8 cellular contexts compared by ENCODE assay signal in genomic region chr17:42387663-42388380, GRCh38. TPM values are rescaled to one million over a fixed set of nuclear protein-coding genes. Genes with fewer than 3 reads are reported as not detected.
DNase-seq lines count a peak whose midpoint lies in the region; ATAC-seq and TF ChIP-seq lines count a peak whose summit lies in the region.

No MANE protein-coding gene starts in this region.

- H3K4me1 ChIP-seq in cardiac muscle cell (ENCODE audit: low read depth): peaks cover 8% of the 10 kb centered on the region

- peak overlapping the region; percentile 97 for H3K4me3 Mint-ChIP-seq in activated naive CD4-positive, alpha-beta T cell treated with anti-CD3 and anti-CD28 coated beads for 36 hours
- H3K4me3 Mint-ChIP-seq in progenitor cell of endocrine pancreas (ENCODE audit: low read depth): peak overlapping the region; percentile 93

- peak overlapping the region; percentile 100 for H3K27ac Mint-ChIP-seq in activated naive CD4-positive, alpha-beta T cell treated with anti-CD3 and anti-CD28 coated beads for 36 hours
- peak overlapping the region; percentile 97 for H3K27ac Mint-ChIP-seq in progenitor cell of endocrine pancreas

- TF ChIP-seq CTCF in cardiac muscle cell (IDR thresholded peaks at IDR 0.05; ENCODE audit: low read depth, low read length) (no peak), progenitor cell of endocrine pancreas (IDR thresholded peaks at IDR 0.05; ENCODE audit: unreplicated experiment) (no peak)

- H3K4me1 Mint-ChIP-seq in activated naive CD4-positive, alpha-beta T cell treated with anti-CD3 and anti-CD28 coated beads for 36 hours (ENCODE audit: low read depth): peaks cover 52% of the 10 kb centered on the region
- peaks cover 25% of the 10 kb centered on the region for H3K4me1 Mint-ChIP-seq in progenitor cell of endocrine pancreas (ENCODE audit: low read depth)

- H3K9me3 ChIP-seq in cardiac muscle cell (ENCODE audit: low read depth): no peaks in the 10 kb centered on the region

- intact Hi-C loops in activated naive CD4-positive, alpha-beta T cell treated with anti-CD3 and anti-CD28 coated beads for 36 hours (cut with micrococcal nuclease): loop anchor here (1.0 to 2.0 kb wide), 6 partner anchors 9 to 699 kb away; partner anchors contain the start of gene EIF1

- peaks cover 42% of the 10 kb centered on the region for H3K36me3 Mint-ChIP-seq in activated naive CD4-positive, alpha-beta T cell treated with anti-CD3 and anti-CD28 coated beads for 36 hours (ENCODE audit: low read depth)
- H3K36me3 Mint-ChIP-seq in progenitor cell of endocrine pancreas (ENCODE audit: insufficient read depth): no peaks in the 10 kb centered on the region

- peak overlapping the region; percentile 93 for H3K27ac ChIP-seq in cardiac muscle cell

- peak; percentile 50 for DNase-seq in DMS79 treated with DMSO at 0.1 percent for 48 hours (lab: John Stamatoyannopoulos, UW)
- peak; percentile 44 for DNase-seq in NCI-H748 treated with DMSO at 0.1 percent for 48 hours (lab: John Stamatoyannopoulos, UW)
- peak; percentile 65 for DNase-seq in activated naive CD4-positive, alpha-beta T cell treated with anti-CD3 and anti-CD28 coated beads for 36 hours
- DNase-seq in cardiac muscle cell (ENCODE audit: low read depth in 1 of 2, low spot score in 1 of 2): peak; percentile 51 to 61
- peak; percentile 21 for DNase-seq in progenitor cell of endocrine pancreas (ENCODE audit: low spot score, unreplicated experiment)
- DNase-seq in cerebellar nuclear complex (lab: John Stamatoyannopoulos, UW): no peak

- H3K27me3 Mint-ChIP-seq in activated naive CD4-positive, alpha-beta T cell treated with anti-CD3 and anti-CD28 coated beads for 36 hours (ENCODE audit: low read depth): no peaks in the 10 kb centered on the region
- peaks cover 4% of the 10 kb centered on the region for H3K27me3 Mint-ChIP-seq in progenitor cell of endocrine pancreas

- no peaks in the 10 kb centered on the region for H3K9me3 Mint-ChIP-seq in activated naive CD4-positive, alpha-beta T cell treated with anti-CD3 and anti-CD28 coated beads for 36 hours
- H3K9me3 Mint-ChIP-seq in progenitor cell of endocrine pancreas (ENCODE audit: low read depth): no peaks in the 10 kb centered on the region

- H3K36me3 ChIP-seq in cardiac muscle cell: no peaks in the 10 kb centered on the region

- H3K27me3 ChIP-seq in cardiac muscle cell: no peaks in the 10 kb centered on the region

- CTCF ChIA-PET in activated naive CD4-positive, alpha-beta T cell treated with anti-CD3 and anti-CD28 coated beads for 36 hours (lab: Charles Lee): interaction anchor here (0.6 to 4.8 kb wide), 13 partner anchors 9 to 76 kb away, joined by 3 to 59 read pairs (median 6); no protein-coding TSS in a partner anchor

- peak; percentile 15 for ATAC-seq in HG02642 (IDR thresholded peaks at IDR 0.05; ENCODE audit: poor library complexity, unreplicated experiment)
- ATAC-seq in GM21423 (IDR thresholded peaks at IDR 0.05; ENCODE audit: unreplicated experiment): no peak

- H3K4me3 ChIP-seq in cardiac muscle cell: peak overlapping the region; percentile 83

RNA-seq across cellular contexts. Expression of gene STAT3, which starts 0.4 kb away (rescaled TPM):
- 100 to 1,000 TPM; 404 to 408 TPM for total RNA-seq in activated naive CD4-positive, alpha-beta T cell treated with anti-CD3 and anti-CD28 coated beads for 36 hours
- total RNA-seq in cardiac muscle cell (82.1 and 87.8 TPM in 2 replicates), progenitor cell of endocrine pancreas (41.2 and 42.2 TPM in 2 replicates)
- 82.7 and 102 TPM in 2 replicates for polyA plus RNA-seq in cardiac muscle cell

RNA-seq across cellular contexts. Expression of gene CAVIN1, which starts 35.2 kb away (rescaled TPM):
- under 1 TPM; 0.64 to 0.67 TPM for total RNA-seq in activated naive CD4-positive, alpha-beta T cell treated with anti-CD3 and anti-CD28 coated beads for 36 hours
- 47.7 and 72.3 TPM in 2 replicates for total RNA-seq in cardiac muscle cell
- 40.0 and 61.3 TPM in 2 replicates for polyA plus RNA-seq in cardiac muscle cell
- 1.1 and 1.8 TPM in 2 replicates for total RNA-seq in progenitor cell of endocrine pancreas

Comparison
In these comparisons a context has a peak if more than half of its experiments do, and no peak if none do; other contexts are left out.
1. DNase-seq: peak in DMS79 treated with DMSO at 0.1 percent for 48 hours (single experiment), NCI-H748 treated with DMSO at 0.1 percent for 48 hours (single experiment), activated naive CD4-positive, alpha-beta T cell treated with anti-CD3 and anti-CD28 coated beads for 36 hours (single experiment), cardiac muscle cell (2 of 2) and progenitor cell of endocrine pancreas (single experiment); none in cerebellar nuclear complex (0 of 2).
2. RNA of gene CAVIN1, which starts 35.2 kb away (total RNA-seq): 47.7 to 72.3 TPM in cardiac muscle cell; 1.1 to 1.8 TPM in progenitor cell of endocrine pancreas and 0.64 to 0.67 TPM in activated naive CD4-positive, alpha-beta T cell treated with anti-CD3 and anti-CD28 coated beads for 36 hours; every median in the first group is over 10 times any median in the second.